In the genomic region with DNA sequence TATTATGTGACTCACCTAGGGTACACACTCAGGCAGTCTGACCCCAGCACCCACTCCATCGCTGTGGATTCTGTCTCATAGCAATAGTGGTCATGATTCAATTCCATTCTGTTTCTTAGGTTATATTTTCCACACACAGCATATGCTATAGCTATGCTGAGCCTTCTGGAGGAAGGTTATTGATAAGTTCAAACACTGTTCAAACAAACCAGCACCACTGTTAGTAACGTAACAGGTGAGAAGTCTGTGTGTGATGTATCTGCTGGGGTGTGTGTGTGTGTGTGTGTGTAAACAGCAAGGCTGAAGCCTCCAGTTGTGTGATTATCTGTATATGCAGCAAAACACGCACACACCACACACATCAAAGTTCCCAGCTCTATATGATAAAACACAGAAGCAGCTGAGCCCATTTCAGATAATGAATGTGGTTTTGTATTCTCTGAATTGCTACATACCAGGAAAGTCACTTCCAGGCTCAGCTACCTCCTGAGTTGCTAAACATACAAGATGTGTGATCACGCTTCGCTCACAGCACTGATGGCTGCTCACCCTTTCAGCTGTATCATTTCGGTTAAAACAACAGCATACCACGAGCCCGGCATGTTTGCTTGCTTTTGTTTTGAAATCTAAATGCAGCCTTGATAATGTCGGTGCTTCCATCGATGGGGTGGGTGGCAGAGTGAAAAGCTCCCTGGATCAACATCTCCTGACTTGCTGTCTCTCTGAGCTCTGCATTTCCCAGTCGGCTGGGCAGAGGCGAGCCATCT, we compare ENCODE assay signal across 8 cellular contexts. TPM values are rescaled to one million over a fixed set of nuclear protein-coding genes. Genes with fewer than 3 reads are reported as not detected.
DNase-seq lines count a peak whose midpoint lies in the region; ATAC-seq and TF ChIP-seq lines count a peak whose summit lies in the region.

No MANE protein-coding gene starts in this region.

- no peaks in the 10 kb centered on the region for H3K36me3 ChIP-seq in HCT116 (ENCODE audit: control insufficient read depth in 1 of 2, insufficient read depth in 2 of 2, low read length in 2 of 2)

- H3K9me2 ChIP-seq in HCT116 (ENCODE audit: insufficient read depth): no peaks in the 10 kb centered on the region

- H3K27me3 ChIP-seq in HCT116 (ENCODE audit: insufficient read depth, low read length): no peaks in the 10 kb centered on the region

- no peaks in the 10 kb centered on the region for H3K9me3 Mint-ChIP-seq in T-helper 2 cell treated with Interferon-gamma antibody and Interleukin-4, amounts not matched to agents 5 μg/mL and 100 μg/mL, for 36 hours
- H3K9me3 Mint-ChIP-seq in chondrocyte (ENCODE audit: low read depth): no peaks in the 10 kb centered on the region

- TF ChIP-seq RAD21 in HCT116 (IDR thresholded peaks at IDR 0.05; ENCODE audit: low read depth): no peak

- TF ChIP-seq POLR2A in HCT116 (IDR thresholded peaks at IDR 0.05; ENCODE audit: borderline replicate concordance, extremely low read depth, insufficient read depth, insufficient read length): no peak

- H3K79me2 ChIP-seq in HCT116 (ENCODE audit: insufficient read depth, low read length): no peaks in the 10 kb centered on the region

- intact Hi-C loops in HCT116 (cut with micrococcal nuclease): no loop called here

- ATAC-seq in HCT116 (no peak), HG03342 (IDR thresholded peaks at IDR 0.05; ENCODE audit: unreplicated experiment) (no peak), HG02970 (IDR thresholded peaks at IDR 0.05; ENCODE audit: low FRiP score, unreplicated experiment) (no peak)

- no peaks in the 10 kb centered on the region for H3K27me3 Mint-ChIP-seq in T-helper 2 cell treated with Interferon-gamma antibody and Interleukin-4, amounts not matched to agents 5 μg/mL and 100 μg/mL, for 36 hours (ENCODE audit: low read depth)
- no peaks in the 10 kb centered on the region for H3K27me3 Mint-ChIP-seq in chondrocyte (ENCODE audit: low read depth)

- no peaks in the 10 kb centered on the region for H3K9me3 ChIP-seq in HCT116 (ENCODE audit: control insufficient read depth in 1 of 2, insufficient read depth in 1 of 2, low read depth in 1 of 2, low read length in 2 of 2)

- H3K4me3 ChIP-seq in HCT116 (replicated peaks in 1 of 2; ENCODE audit: low read depth in 1 of 2, low read length in 2 of 2) (no peak overlapping the region), skin epidermis (peak overlapping the region in 1 of 7 experiments; percentile 1)

- peaks cover 78% of the 10 kb centered on the region for H3K4me1 Mint-ChIP-seq in T-helper 2 cell treated with Interferon-gamma antibody and Interleukin-4, amounts not matched to agents 5 μg/mL and 100 μg/mL, for 36 hours (ENCODE audit: low read depth)
- H3K4me1 Mint-ChIP-seq in chondrocyte (ENCODE audit: low read depth): peaks cover 85% of the 10 kb centered on the region

- CTCF ChIA-PET in HCT116 (lab: Charles Lee): interaction anchor here (1.0 to 1.3 kb wide), 2 partner anchors 71 to 81 kb away, joined by 3 to 6 read pairs; no protein-coding TSS in a partner anchor

- H3K4me2 ChIP-seq in HCT116 (ENCODE audit: low read length): no peak overlapping the region

- peak overlapping the region; percentile 82 for H3K4me3 Mint-ChIP-seq in T-helper 2 cell treated with Interferon-gamma antibody and Interleukin-4, amounts not matched to agents 5 μg/mL and 100 μg/mL, for 36 hours
- peak overlapping the region; percentile 68 for H3K4me3 Mint-ChIP-seq in chondrocyte (ENCODE audit: unreplicated experiment)

- H3K27ac Mint-ChIP-seq in T-helper 2 cell treated with Interferon-gamma antibody and Interleukin-4, amounts not matched to agents 5 μg/mL and 100 μg/mL, for 36 hours: peak overlapping the region; percentile 96
- H3K27ac Mint-ChIP-seq in chondrocyte (ENCODE audit: unreplicated experiment): peak overlapping the region; percentile 100

- H3K36me3 Mint-ChIP-seq in T-helper 2 cell treated with Interferon-gamma antibody and Interleukin-4, amounts not matched to agents 5 μg/mL and 100 μg/mL, for 36 hours (ENCODE audit: low read depth): peaks cover 2% of the 10 kb centered on the region
- no peaks in the 10 kb centered on the region for H3K36me3 Mint-ChIP-seq in chondrocyte (ENCODE audit: low read depth)

- H2AFZ ChIP-seq in HCT116 (ENCODE audit: low read depth, low read length, poor library complexity, severe bottlenecking): no peak overlapping the region

- RAD21 ChIA-PET in HCT116 (lab: Charles Lee; ENCODE audit: low non-redundant PET in 1 of 2, low total read pairs in 2 of 2, uncharacterized antibody in 2 of 2, unreplicated experiment in 2 of 2): no interaction called here

- H3K4me1 ChIP-seq in HCT116 (ENCODE audit: control insufficient read depth in 1 of 2, insufficient read depth in 2 of 2, low read length in 2 of 2): peaks cover 31 to 62% of the 10 kb centered on the region in 2 experiments

- no TSS peak for BruUV-seq in HCT116 (replicated peaks; lab: Mats Ljungman, UMichigan)

- no peaks in the 10 kb centered on the region for H4K20me1 ChIP-seq in HCT116 (ENCODE audit: insufficient read depth)

- no peak for TF ChIP-seq CTCF in HCT116 (IDR thresholded peaks at IDR 0.05 in 2 of 3, conservative IDR thresholded peaks at IDR 0.05 in 1 of 3; ENCODE audit: borderline replicate concordance in 1 of 3, insufficient read depth in 1 of 3, low read depth in 2 of 3, low read length in 2 of 3)
- TF ChIP-seq CTCF in chondrocyte (IDR thresholded peaks at IDR 0.05): no peak

- no peak overlapping the region for H3K9ac ChIP-seq in HCT116 (ENCODE audit: low read length)

- POLR2A ChIA-PET in HCT116 (lab: Charles Lee): interaction anchor here (0.6 kb wide), 1 partner anchor 13 kb away, joined by 4 read pairs; no protein-coding TSS in a partner anchor

- H3K27ac ChIP-seq in HCT116 (ENCODE audit: low read depth, low read length): no peak overlapping the region
- H3K27ac ChIP-seq in skin epidermis: peak overlapping the region in 18 of 21 experiments; percentile 19 to 98 (median 63)

- no peak for DNase-seq in HCT116 (ENCODE audit: low read depth, low spot score)
- peak; percentile 72 for DNase-seq in T-helper 2 cell treated with Interferon-gamma antibody and Interleukin-4, amounts not matched to agents 5 μg/mL and 100 μg/mL, for 36 hours (ENCODE audit: low spot score)
- no peak for DNase-seq in chondrocyte (ENCODE audit: low spot score)
- DNase-seq in SK-N-DZ (ENCODE audit: low spot score): no peak
- DNase-seq in NCI-H1048 (lab: John Stamatoyannopoulos, UW): no peak

TF ChIP-seq in HCT116, 20 proteins besides CTCF, POLR2A, EP300 and RAD21:
- 0 out of 2 replicates have a peak, but pooled peaks have one; percentile 13 for TF ChIP-seq POLR2AphosphoS5 (IDR thresholded peaks at IDR 0.05; ENCODE audit: low read depth, low read length)
- TF ChIP-seq, protein P1, sequence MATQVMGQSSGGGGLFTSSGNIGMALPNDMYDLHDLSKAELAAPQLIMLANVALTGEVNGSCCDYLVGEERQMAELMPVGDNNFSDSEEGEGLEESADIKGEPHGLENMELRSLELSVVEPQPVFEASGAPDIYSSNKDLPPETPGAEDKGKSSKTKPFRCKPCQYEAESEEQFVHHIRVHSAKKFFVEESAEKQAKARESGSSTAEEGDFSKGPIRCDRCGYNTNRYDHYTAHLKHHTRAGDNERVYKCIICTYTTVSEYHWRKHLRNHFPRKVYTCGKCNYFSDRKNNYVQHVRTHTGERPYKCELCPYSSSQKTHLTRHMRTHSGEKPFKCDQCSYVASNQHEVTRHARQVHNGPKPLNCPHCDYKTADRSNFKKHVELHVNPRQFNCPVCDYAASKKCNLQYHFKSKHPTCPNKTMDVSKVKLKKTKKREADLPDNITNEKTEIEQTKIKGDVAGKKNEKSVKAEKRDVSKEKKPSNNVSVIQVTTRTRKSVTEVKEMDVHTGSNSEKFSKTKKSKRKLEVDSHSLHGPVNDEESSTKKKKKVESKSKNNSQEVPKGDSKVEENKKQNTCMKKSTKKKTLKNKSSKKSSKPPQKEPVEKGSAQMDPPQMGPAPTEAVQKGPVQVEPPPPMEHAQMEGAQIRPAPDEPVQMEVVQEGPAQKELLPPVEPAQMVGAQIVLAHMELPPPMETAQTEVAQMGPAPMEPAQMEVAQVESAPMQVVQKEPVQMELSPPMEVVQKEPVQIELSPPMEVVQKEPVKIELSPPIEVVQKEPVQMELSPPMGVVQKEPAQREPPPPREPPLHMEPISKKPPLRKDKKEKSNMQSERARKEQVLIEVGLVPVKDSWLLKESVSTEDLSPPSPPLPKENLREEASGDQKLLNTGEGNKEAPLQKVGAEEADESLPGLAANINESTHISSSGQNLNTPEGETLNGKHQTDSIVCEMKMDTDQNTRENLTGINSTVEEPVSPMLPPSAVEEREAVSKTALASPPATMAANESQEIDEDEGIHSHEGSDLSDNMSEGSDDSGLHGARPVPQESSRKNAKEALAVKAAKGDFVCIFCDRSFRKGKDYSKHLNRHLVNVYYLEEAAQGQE (IDR thresholded peaks at IDR 0.05; ENCODE audit: low read depth): no peak

RNA-seq across cellular contexts. Expression of a gene that starts 6.8 kb away (rescaled TPM):
- total RNA-seq in HCT116 (2021; ENCODE audit: unreplicated experiment): 3.6 TPM
- 2.4 and 3.0 TPM in 2 replicates for polyA plus RNA-seq in HCT116 (2012)
- total RNA-seq in chondrocyte: 21.4 to 22.3 TPM (median 22.0 TPM) in 3 replicates
- polyA plus RNA-seq in SK-N-DZ (2014; cell fraction: cytosol; rRNA removed): 0.63 and 0.71 TPM in 2 replicates
- 0.58 and 0.70 TPM in 2 replicates for polyA plus RNA-seq in SK-N-DZ (2014; cell fraction: nucleus; rRNA removed)

RNA-seq across cellular contexts. Expression of a gene that starts 11.6 kb away (rescaled TPM):
- total RNA-seq in HCT116 (2021; ENCODE audit: unreplicated experiment) (60.1 TPM), chondrocyte (30.9 to 38.9 TPM (median 33.4 TPM) in 3 replicates)
- 32.1 and 38.1 TPM in 2 replicates for polyA plus RNA-seq in HCT116 (2012)
- 63.9 and 66.4 TPM in 2 replicates for polyA plus RNA-seq in SK-N-DZ (2014; cell fraction: cytosol; rRNA removed)
- 18.0 and 33.6 TPM in 2 replicates for polyA plus RNA-seq in SK-N-DZ (2014; cell fraction: nucleus; rRNA removed)
